ENCODE assay signal across 25 cellular contexts in the genomic region with DNA sequence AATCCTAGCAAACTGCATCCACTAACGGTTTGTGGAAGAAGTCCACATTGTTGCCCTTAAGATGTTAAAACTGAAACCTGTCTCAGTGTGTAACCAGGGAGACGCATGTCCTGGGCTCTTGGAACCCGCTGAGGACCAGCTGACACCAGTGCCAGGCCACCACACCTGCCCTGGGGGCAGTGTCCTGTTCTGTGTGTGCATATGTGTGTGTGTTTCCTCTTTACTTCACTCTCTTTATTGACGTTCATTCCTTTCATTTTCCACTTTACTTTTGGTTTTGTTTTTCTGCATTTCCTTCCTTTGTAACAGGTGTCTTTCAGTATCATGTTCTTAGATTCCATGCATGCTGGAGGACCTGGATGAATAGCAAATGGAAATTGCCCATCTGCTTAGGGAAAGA.
"Had no signal": no experiment of that assay in that cellular context is flagged by ENCODE, and none has a peak within 500 bp of the region (broad histone marks: within the 10 kb centered on the region; RNA-seq: fewer than 3 reads in every experiment).

No MANE protein-coding gene starts in this region.

- H3K27ac Mint-ChIP-seq: activated B cell treated with CpG ODN at 0.5 μM for 24 hours; activated naive CD4-positive, alpha-beta T cell treated with anti-CD3 and anti-CD28 coated beads, Interleukin-2, amount 50 U/mL, for 72 hours; activated T-helper 1 cell treated with anti-CD3 and anti-CD28 coated beads, Interleukin-12 subunit alpha, Interleukin-12 subunit beta, Interleukin-2, Interleukin-4 antibody, amounts not matched to agents 30 ng/mL and 10 ng/mL and 1 ng/mL, durations not matched to agents 14 hours and 24 hours and 36 hours; dendritic cell treated with granulocyte-macrophage colony-stimulating factor and Interleukin-4, amounts not matched to agents 40 ng/mL and 50 ng/mL, for 4 days; progenitor cell of endocrine pancreas; type B pancreatic cell had no signal

- H3K27me3 ChIP-seq: gastroesophageal sphincter, testis had no signal

- H3K4me3 Mint-ChIP-seq: activated B cell treated with CpG ODN at 0.5 μM for 24 hours; activated T-helper 1 cell treated with anti-CD3 and anti-CD28 coated beads, Interleukin-12 subunit alpha, Interleukin-12 subunit beta, Interleukin-2, Interleukin-4 antibody, amounts not matched to agents 30 ng/mL and 10 ng/mL and 1 ng/mL, durations not matched to agents 14 hours and 24 hours and 36 hours; dendritic cell treated with granulocyte-macrophage colony-stimulating factor and Interleukin-4, amounts not matched to agents 40 ng/mL and 50 ng/mL, for 4 days; type B pancreatic cell had no signal

- H3K36me3 ChIP-seq: gastroesophageal sphincter, heart left ventricle, left ventricle myocardium inferior had no signal

- ATAC-seq: activated naive CD4-positive, alpha-beta T cell treated with anti-CD3 and anti-CD28 coated beads, Interleukin-2, amount 50 U/mL, for 72 hours; esophagus mucosa; gastroesophageal sphincter; heart left ventricle; right cardiac atrium had no signal

- FAIRE-seq: kidney had no signal

- H3K36me3 Mint-ChIP-seq: type B pancreatic cell had no signal

- DNase-seq: activated B cell treated with CpG ODN at 0.5 μM for 24 hours; activated CD4-positive, alpha-beta T cell treated with anti-CD3 and anti-CD28 coated beads for 48 hours; activated gamma-delta T cell treated with Interleukin-2 at 50 U/mL for 16 hours; activated T-cell treated with anti-CD3 and anti-CD28 coated beads for 4 hours; amniotic stem cell; effector CD8-positive, alpha-beta T cell; heart left ventricle; kidney; left ventricle myocardium inferior; mammary epithelial cell; midbrain; occipital lobe; right cardiac atrium; stimulated activated CD4-positive, alpha-beta T cell treated with anti-CD3 and anti-CD28 coated beads, Interleukin-15, amount 100 ng/mL, for 24 hours; stimulated activated CD4-positive, alpha-beta T cell treated with anti-CD3 and anti-CD28 coated beads, Interleukin-2, amount 100 ng/mL, for 48 hours; T-helper 9 cell; testis had no signal

- H3K27me3 Mint-ChIP-seq: dendritic cell treated with granulocyte-macrophage colony-stimulating factor and Interleukin-4, amounts not matched to agents 40 ng/mL and 50 ng/mL, for 4 days had no signal

- H3K27ac ChIP-seq: gastroesophageal sphincter, heart left ventricle, left ventricle myocardium inferior, skin epidermis, testis had no signal

- H3K4me1 ChIP-seq: gastroesophageal sphincter, heart left ventricle, left ventricle myocardium inferior, testis had no signal

- H3K9me3 ChIP-seq: testis had no signal

- H3K4me1 Mint-ChIP-seq: activated B cell treated with CpG ODN at 0.5 μM for 24 hours had no signal

- H3K4me3 ChIP-seq: gastroesophageal sphincter, heart left ventricle, left ventricle myocardium inferior, skin epidermis, testis had no signal
